1 cellular context compared by ENCODE assay signal in the genomic region with DNA sequence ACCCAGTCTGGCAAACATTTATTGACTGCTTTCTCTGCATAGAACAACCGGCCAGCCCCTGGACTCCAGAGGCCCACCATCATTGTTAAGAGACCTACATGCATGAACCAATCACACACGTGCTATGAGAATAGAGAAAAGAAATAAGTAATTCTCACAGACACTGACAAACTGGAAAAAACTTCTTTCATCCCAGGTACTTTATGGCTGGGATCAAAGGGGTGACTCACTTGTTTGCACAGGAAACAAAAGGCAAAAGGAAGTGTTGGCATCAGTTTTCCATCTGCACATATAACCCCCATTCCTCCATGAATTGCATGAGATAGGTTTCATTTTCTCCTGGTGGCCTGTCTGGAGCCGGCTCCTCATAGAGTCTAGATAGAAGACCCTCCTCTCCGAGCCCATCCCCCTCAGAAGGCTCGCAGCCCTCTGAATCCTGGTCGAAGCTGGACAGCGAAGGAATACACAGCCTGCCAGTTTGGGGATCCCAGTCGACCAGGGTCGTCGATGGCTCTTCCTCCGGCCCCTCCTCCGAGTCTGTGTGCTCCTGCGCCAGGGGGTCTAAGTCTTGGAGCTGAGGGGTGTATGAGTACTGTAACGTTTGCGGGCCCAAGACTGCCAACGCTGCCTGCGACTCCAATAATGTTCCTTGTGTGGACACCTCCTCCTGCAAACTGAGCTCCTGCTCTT.
TF ChIP-seq lines count a peak whose summit lies in the region.

No MANE protein-coding gene starts in this region.

TF ChIP-seq in HepG2, 621 proteins besides CTCF, POLR2A, EP300 and RAD21 (continued from another document and continues in another):
- TF ChIP-seq, protein P1, sequence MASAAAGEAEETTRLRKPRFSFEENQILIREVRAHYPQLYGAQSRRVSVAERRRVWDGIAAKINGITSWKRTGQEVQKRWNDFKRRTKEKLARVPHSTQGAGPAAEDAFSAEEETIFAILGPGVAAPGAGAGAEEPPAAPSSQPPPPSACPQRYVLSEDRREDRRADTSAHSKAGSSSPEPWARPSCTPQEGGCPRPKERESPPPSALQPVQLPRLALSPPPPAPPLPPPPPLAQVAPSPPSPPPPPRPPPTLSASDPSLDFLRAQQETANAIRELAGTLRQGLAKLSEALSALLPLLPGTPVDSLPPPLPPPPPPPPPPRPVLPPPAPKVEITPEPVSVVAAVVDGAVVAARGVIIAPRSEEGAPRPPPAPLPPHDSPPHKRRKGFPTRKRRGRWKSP (CRISPR knock-in tag; IDR thresholded peaks at IDR 0.05): no peak
- TF ChIP-seq, protein P2, sequence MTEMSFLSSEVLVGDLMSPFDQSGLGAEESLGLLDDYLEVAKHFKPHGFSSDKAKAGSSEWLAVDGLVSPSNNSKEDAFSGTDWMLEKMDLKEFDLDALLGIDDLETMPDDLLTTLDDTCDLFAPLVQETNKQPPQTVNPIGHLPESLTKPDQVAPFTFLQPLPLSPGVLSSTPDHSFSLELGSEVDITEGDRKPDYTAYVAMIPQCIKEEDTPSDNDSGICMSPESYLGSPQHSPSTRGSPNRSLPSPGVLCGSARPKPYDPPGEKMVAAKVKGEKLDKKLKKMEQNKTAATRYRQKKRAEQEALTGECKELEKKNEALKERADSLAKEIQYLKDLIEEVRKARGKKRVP (CRISPR knock-in tag; IDR thresholded peaks at IDR 0.05): peak in 1 of 2 experiments; percentile 78; a peak in 2 of 4 replicates
- TF ChIP-seq ZNF564 (CRISPR knock-in tag; IDR thresholded peaks at IDR 0.05) (no peak), CEBPG (CRISPR knock-in tag; IDR thresholded peaks at IDR 0.05) (0 out of 2 replicates have a peak, but pooled peaks have one; percentile 33), FOXA3 (CRISPR knock-in tag; IDR thresholded peaks at IDR 0.05) (peak; percentile 80), ZEB1 (IDR thresholded peaks at IDR 0.05; ENCODE audit: insufficient replicate concordance, low read depth) (no peak), NCOA2 (CRISPR knock-in tag; IDR thresholded peaks at IDR 0.05) (0 out of 2 replicates have a peak, but pooled peaks have one; percentile 30), ZNF34 (CRISPR knock-in tag; IDR thresholded peaks at IDR 0.05; ENCODE audit: borderline replicate concordance) (no peak), ZNF225 (CRISPR knock-in tag; IDR thresholded peaks at IDR 0.05) (no peak), ZNF607 (CRISPR knock-in tag; IDR thresholded peaks at IDR 0.05; ENCODE audit: borderline replicate concordance) (no peak), ELF3 (CRISPR knock-in tag; IDR thresholded peaks at IDR 0.05) (peak; percentile 93), FOXK2 (IDR thresholded peaks at IDR 0.05) (no peak), MBD4 (IDR thresholded peaks at IDR 0.05; ENCODE audit: borderline replicate concordance, low read length) (no peak), RBAK (CRISPR knock-in tag; IDR thresholded peaks at IDR 0.05) (no peak), SUZ12 (IDR thresholded peaks at IDR 0.05; ENCODE audit: low read depth, low read length) (no peak), GABPA (IDR thresholded peaks at IDR 0.05; ENCODE audit: low read depth, low read length) (no peak), GABPA (CRISPR knock-in tag; IDR thresholded peaks at IDR 0.05; ENCODE audit: low read depth) (peak; percentile 54), SOX5 (CRISPR knock-in tag; IDR thresholded peaks at IDR 0.05; ENCODE audit: borderline replicate concordance) (peak; percentile 93), XRCC5 (optimal IDR thresholded peaks at IDR 0.05; ENCODE audit: low read length) (peak; percentile 26), ZNF17 (CRISPR knock-in tag; IDR thresholded peaks at IDR 0.05) (no peak), ZFP36 (IDR thresholded peaks at IDR 0.05; ENCODE audit: borderline replicate concordance, low read depth, low read length, partially characterized antibody) (no peak), SKI (IDR thresholded peaks at IDR 0.05; ENCODE audit: partially characterized antibody) (peak; percentile 26), FOXP1 (IDR thresholded peaks at IDR 0.05) (no peak), FOXP1 (CRISPR knock-in tag; IDR thresholded peaks at IDR 0.05) (peak; percentile 54), ZNF75D (CRISPR knock-in tag; IDR thresholded peaks at IDR 0.05; ENCODE audit: borderline replicate concordance) (no peak), FOSL2 (CRISPR knock-in tag; IDR thresholded peaks at IDR 0.05) (peak; percentile 97), RFX1 (IDR thresholded peaks at IDR 0.05) (no peak), SP1 (IDR thresholded peaks at IDR 0.05) (no peak), SP1 (CRISPR knock-in tag; IDR thresholded peaks at IDR 0.05) (no peak), NKX3-1 (CRISPR knock-in tag; IDR thresholded peaks at IDR 0.05) (no peak), ZBTB8A (CRISPR knock-in tag; IDR thresholded peaks at IDR 0.05; ENCODE audit: borderline replicate concordance, low read depth) (no peak), RCOR2 (CRISPR knock-in tag; IDR thresholded peaks at IDR 0.05) (0 out of 2 replicates have a peak, but pooled peaks have one; percentile 29), SIN3B (IDR thresholded peaks at IDR 0.05; ENCODE audit: low read length) (no peak), JUNB (CRISPR knock-in tag; IDR thresholded peaks at IDR 0.05; ENCODE audit: borderline replicate concordance) (peak; percentile 82; the same call in 1 of the 2 replicates), ZSCAN20 (CRISPR knock-in tag; IDR thresholded peaks at IDR 0.05; ENCODE audit: borderline replicate concordance) (no peak), SMC3 (IDR thresholded peaks at IDR 0.05; ENCODE audit: low read length) (no peak), ZNF556 (CRISPR knock-in tag; IDR thresholded peaks at IDR 0.05; ENCODE audit: borderline replicate concordance) (no peak), TAF1 (CRISPR knock-in tag; IDR thresholded peaks at IDR 0.05) (no peak), SIX4 (CRISPR knock-in tag; IDR thresholded peaks at IDR 0.05) (peak; percentile 28; the same call in 1 of the 2 replicates), KDM5B (CRISPR knock-in tag; IDR thresholded peaks at IDR 0.05; ENCODE audit: borderline replicate concordance) (no peak), ATRX (CRISPR knock-in tag; IDR thresholded peaks at IDR 0.05; ENCODE audit: borderline replicate concordance) (no peak), HMG20A (CRISPR knock-in tag; IDR thresholded peaks at IDR 0.05; ENCODE audit: borderline replicate concordance) (peak; percentile 70; the same call in 1 of the 2 replicates), NR2C2 (CRISPR knock-in tag; IDR thresholded peaks at IDR 0.05; ENCODE audit: borderline replicate concordance) (no peak), SIN3A (IDR thresholded peaks at IDR 0.05; ENCODE audit: borderline replicate concordance, low read depth, low read length) (no peak), ZNF549 (CRISPR knock-in tag; IDR thresholded peaks at IDR 0.05) (no peak), ZNF331 (CRISPR knock-in tag; IDR thresholded peaks at IDR 0.05) (peak; percentile 42; the same call in 1 of the 2 replicates), CBX2 (IDR thresholded peaks at IDR 0.05; ENCODE audit: low read depth, low read length) (no peak), CBX2 (CRISPR knock-in tag; IDR thresholded peaks at IDR 0.05; ENCODE audit: low read depth) (no peak), FOSL1 (CRISPR knock-in tag; IDR thresholded peaks at IDR 0.05; ENCODE audit: borderline replicate concordance) (peak; percentile 83), ZNF792 (CRISPR knock-in tag; IDR thresholded peaks at IDR 0.05) (peak; percentile 68; the same call in 1 of the 2 replicates), ZKSCAN8 (CRISPR knock-in tag; IDR thresholded peaks at IDR 0.05; ENCODE audit: borderline replicate concordance) (peak; percentile 37; the same call in 1 of the 2 replicates), SIX1 (CRISPR knock-in tag; IDR thresholded peaks at IDR 0.05; ENCODE audit: borderline replicate concordance) (peak; percentile 53; the same call in 1 of the 2 replicates), ZNF660 (CRISPR knock-in tag; IDR thresholded peaks at IDR 0.05; ENCODE audit: borderline replicate concordance, low read depth) (no peak), ZNF12 (CRISPR knock-in tag; IDR thresholded peaks at IDR 0.05) (0 out of 2 replicates have a peak, but pooled peaks have one; percentile 46), CREM (IDR thresholded peaks at IDR 0.05) (0 out of 2 replicates have a peak, but pooled peaks have one; percentile 19), CREM (CRISPR knock-in tag; IDR thresholded peaks at IDR 0.05) (no peak), RBFOX2 (IDR thresholded peaks at IDR 0.05; ENCODE audit: low read depth, low read length) (no peak), ZNF160 (CRISPR knock-in tag; IDR thresholded peaks at IDR 0.05) (no peak), ZNF205 (CRISPR knock-in tag; IDR thresholded peaks at IDR 0.05) (no peak), PHF5A (CRISPR knock-in tag; IDR thresholded peaks at IDR 0.05; ENCODE audit: low read depth, unreplicated experiment) (peak; percentile 61), PCBP2 (optimal IDR thresholded peaks at IDR 0.05; ENCODE audit: low read depth, low read length, poor library complexity, severe bottlenecking) (no peak), GABPB1 (CRISPR knock-in tag; IDR thresholded peaks at IDR 0.05) (peak; percentile 49)
- TF ChIP-seq, protein P3, sequence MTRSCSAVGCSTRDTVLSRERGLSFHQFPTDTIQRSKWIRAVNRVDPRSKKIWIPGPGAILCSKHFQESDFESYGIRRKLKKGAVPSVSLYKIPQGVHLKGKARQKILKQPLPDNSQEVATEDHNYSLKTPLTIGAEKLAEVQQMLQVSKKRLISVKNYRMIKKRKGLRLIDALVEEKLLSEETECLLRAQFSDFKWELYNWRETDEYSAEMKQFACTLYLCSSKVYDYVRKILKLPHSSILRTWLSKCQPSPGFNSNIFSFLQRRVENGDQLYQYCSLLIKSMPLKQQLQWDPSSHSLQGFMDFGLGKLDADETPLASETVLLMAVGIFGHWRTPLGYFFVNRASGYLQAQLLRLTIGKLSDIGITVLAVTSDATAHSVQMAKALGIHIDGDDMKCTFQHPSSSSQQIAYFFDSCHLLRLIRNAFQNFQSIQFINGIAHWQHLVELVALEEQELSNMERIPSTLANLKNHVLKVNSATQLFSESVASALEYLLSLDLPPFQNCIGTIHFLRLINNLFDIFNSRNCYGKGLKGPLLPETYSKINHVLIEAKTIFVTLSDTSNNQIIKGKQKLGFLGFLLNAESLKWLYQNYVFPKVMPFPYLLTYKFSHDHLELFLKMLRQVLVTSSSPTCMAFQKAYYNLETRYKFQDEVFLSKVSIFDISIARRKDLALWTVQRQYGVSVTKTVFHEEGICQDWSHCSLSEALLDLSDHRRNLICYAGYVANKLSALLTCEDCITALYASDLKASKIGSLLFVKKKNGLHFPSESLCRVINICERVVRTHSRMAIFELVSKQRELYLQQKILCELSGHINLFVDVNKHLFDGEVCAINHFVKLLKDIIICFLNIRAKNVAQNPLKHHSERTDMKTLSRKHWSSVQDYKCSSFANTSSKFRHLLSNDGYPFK (CRISPR knock-in tag; IDR thresholded peaks at IDR 0.05; ENCODE audit: borderline replicate concordance): no peak
- TF ChIP-seq, protein P4, sequence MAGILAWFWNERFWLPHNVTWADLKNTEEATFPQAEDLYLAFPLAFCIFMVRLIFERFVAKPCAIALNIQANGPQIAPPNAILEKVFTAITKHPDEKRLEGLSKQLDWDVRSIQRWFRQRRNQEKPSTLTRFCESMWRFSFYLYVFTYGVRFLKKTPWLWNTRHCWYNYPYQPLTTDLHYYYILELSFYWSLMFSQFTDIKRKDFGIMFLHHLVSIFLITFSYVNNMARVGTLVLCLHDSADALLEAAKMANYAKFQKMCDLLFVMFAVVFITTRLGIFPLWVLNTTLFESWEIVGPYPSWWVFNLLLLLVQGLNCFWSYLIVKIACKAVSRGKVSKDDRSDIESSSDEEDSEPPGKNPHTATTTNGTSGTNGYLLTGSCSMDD (CRISPR knock-in tag; IDR thresholded peaks at IDR 0.05): no peak
- TF ChIP-seq, protein P5, sequence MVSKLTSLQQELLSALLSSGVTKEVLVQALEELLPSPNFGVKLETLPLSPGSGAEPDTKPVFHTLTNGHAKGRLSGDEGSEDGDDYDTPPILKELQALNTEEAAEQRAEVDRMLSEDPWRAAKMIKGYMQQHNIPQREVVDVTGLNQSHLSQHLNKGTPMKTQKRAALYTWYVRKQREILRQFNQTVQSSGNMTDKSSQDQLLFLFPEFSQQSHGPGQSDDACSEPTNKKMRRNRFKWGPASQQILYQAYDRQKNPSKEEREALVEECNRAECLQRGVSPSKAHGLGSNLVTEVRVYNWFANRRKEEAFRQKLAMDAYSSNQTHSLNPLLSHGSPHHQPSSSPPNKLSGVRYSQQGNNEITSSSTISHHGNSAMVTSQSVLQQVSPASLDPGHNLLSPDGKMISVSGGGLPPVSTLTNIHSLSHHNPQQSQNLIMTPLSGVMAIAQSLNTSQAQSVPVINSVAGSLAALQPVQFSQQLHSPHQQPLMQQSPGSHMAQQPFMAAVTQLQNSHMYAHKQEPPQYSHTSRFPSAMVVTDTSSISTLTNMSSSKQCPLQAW (CRISPR knock-in tag; IDR thresholded peaks at IDR 0.05): no peak
- TF ChIP-seq, protein P6, sequence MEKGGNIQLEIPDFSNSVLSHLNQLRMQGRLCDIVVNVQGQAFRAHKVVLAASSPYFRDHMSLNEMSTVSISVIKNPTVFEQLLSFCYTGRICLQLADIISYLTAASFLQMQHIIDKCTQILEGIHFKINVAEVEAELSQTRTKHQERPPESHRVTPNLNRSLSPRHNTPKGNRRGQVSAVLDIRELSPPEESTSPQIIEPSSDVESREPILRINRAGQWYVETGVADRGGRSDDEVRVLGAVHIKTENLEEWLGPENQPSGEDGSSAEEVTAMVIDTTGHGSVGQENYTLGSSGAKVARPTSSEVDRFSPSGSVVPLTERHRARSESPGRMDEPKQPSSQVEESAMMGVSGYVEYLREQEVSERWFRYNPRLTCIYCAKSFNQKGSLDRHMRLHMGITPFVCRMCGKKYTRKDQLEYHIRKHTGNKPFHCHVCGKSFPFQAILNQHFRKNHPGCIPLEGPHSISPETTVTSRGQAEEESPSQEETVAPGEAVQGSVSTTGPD (CRISPR knock-in tag; IDR thresholded peaks at IDR 0.05): no peak
- TF ChIP-seq, protein P7, sequence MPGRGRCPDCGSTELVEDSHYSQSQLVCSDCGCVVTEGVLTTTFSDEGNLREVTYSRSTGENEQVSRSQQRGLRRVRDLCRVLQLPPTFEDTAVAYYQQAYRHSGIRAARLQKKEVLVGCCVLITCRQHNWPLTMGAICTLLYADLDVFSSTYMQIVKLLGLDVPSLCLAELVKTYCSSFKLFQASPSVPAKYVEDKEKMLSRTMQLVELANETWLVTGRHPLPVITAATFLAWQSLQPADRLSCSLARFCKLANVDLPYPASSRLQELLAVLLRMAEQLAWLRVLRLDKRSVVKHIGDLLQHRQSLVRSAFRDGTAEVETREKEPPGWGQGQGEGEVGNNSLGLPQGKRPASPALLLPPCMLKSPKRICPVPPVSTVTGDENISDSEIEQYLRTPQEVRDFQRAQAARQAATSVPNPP (CRISPR knock-in tag; IDR thresholded peaks at IDR 0.05): no peak
